ENCODE assay signal across 35 cellular contexts in the genomic region with DNA sequence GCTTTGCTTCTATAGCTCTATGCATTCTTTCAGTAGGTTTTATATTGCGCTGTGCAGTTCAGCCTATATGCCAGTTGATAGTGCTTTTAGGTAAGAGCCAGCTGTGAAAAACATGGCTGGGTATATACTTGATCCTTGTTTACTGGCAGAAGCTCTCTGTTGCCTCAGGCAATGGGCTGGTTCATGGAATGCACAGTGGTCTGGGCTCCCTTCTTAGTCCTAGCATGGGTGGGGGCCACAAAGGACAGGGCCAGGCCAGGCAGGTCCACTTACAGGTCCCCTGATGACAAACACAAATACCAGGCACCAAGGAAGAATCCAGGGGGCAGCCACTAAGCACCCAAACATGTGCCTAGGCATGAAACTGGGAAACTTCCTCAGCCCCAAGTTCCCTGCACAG.
"Had no signal": no experiment of that assay in that cellular context is flagged by ENCODE, and none has a peak within 500 bp of the region (broad histone marks: within the 10 kb centered on the region; RNA-seq: fewer than 3 reads in every experiment).

No MANE protein-coding gene starts in this region.

- H3K36me3 ChIP-seq: adrenal gland, brain microvascular endothelial cell, breast epithelium had no signal

- H3K36me3 Mint-ChIP-seq: activated CD4-positive, alpha-beta memory T cell treated with anti-CD3 and anti-CD28 coated beads for 36 hours; activated naive CD4-positive, alpha-beta T cell treated with anti-CD3 and anti-CD28 coated beads, Interleukin-2, amount 50 U/mL, for 72 hours; activated naive CD8-positive, alpha-beta T cell treated with anti-CD3 and anti-CD28 coated beads for 36 hours had no signal

- H3K27me3 Mint-ChIP-seq: activated B cell treated with CpG ODN at 0.5 μM for 24 hours had no signal

- ATAC-seq: activated CD8-positive, alpha-beta T cell treated with anti-CD3 and anti-CD28 coated beads for 36 hours; activated naive CD4-positive, alpha-beta T cell treated with anti-CD3 and anti-CD28 coated beads, Interleukin-2, amount 50 U/mL, for 72 hours; activated T-cell treated with anti-CD3 and anti-CD28 coated beads, Interleukin-2, amount 50 U/mL, for 4 hours; activated T-cell treated with anti-CD3 and anti-CD28 coated beads, Interleukin-2, amount 50 U/mL, for 72 hours; activated T-helper 17 cell treated with anti-CD3 and anti-CD28 coated beads, Interleukin-2, amount 50 U/mL, for 72 hours; body of pancreas had no signal

- DNase-seq: activated B cell treated with CpG ODN at 0.5 μM for 24 hours; activated CD4-positive, alpha-beta memory T cell treated with anti-CD3 and anti-CD28 coated beads for 36 hours; activated CD4-positive, alpha-beta T cell treated with anti-CD3 and anti-CD28 coated beads for 4 hours; activated CD4-positive, alpha-beta T cell treated with anti-CD3 and anti-CD28 coated beads, Interleukin-2, amount 10 ng/mL, durations not matched to agents 24 days and 14 days; activated CD4-positive, alpha-beta T cell treated with anti-CD3 and anti-CD28 coated beads, Interleukin-2, amount 50 U/mL, for 1 hour; activated CD4-positive, alpha-beta T cell treated with anti-CD3 and anti-CD28 coated beads, Interleukin-2, amount 50 U/mL, for 4 hours; activated CD4-positive, CD25-positive, alpha-beta regulatory T cell treated with anti-CD3 and anti-CD28 coated beads, Interleukin-2, amount 50 U/mL, for 72 hours; activated CD8-positive, alpha-beta memory T cell treated with anti-CD3 and anti-CD28 coated beads, Interleukin-2, amount 50 U/mL, for 4 hours; activated CD8-positive, alpha-beta T cell treated with anti-CD3 and anti-CD28 coated beads for 36 hours; activated effector memory CD4-positive, alpha-beta T cell treated with anti-CD3 and anti-CD28 coated beads, Interleukin-2, amount 50 U/mL, for 16 hours; activated gamma-delta T cell treated with Interleukin-2 at 50 U/mL for 16 hours; activated naive CD4-positive, alpha-beta T cell; activated naive CD4-positive, alpha-beta T cell treated with anti-CD3 and anti-CD28 coated beads for 36 hours; activated naive CD4-positive, alpha-beta T cell treated with anti-CD3 and anti-CD28 coated beads, Interleukin-2, amount 50 U/mL, for 16 hours; activated naive CD8-positive, alpha-beta T cell treated with anti-CD3 and anti-CD28 coated beads for 36 hours; activated T-cell treated with anti-CD3 and anti-CD28 coated beads for 4 hours; activated T-cell treated with anti-CD3 and anti-CD28 coated beads, Interleukin-2, amount 50 U/mL, for 1 hour; activated T-cell treated with anti-CD3 and anti-CD28 coated beads, Interleukin-2, amount 50 U/mL, for 4 hours; activated T-cell treated with anti-CD3 and anti-CD28 coated beads, Interleukin-2, amount 50 U/mL, for 72 hours; adrenal gland; amniotic stem cell; aorta; body of pancreas; brain microvascular endothelial cell; central memory CD4-positive, alpha-beta T cell; T-helper 1 cell; T-helper 2 cell; T-helper 9 cell had no signal

- H3K9me3 Mint-ChIP-seq: activated B cell treated with CpG ODN at 0.5 μM for 24 hours; activated CD4-positive, alpha-beta memory T cell treated with anti-CD3 and anti-CD28 coated beads for 36 hours; activated CD4-positive, alpha-beta T cell treated with anti-CD3 and anti-CD28 coated beads, Interleukin-2, amount 10 ng/mL, durations not matched to agents 24 days and 14 days; activated CD8-positive, alpha-beta T cell treated with anti-CD3 and anti-CD28 coated beads for 36 hours; activated naive CD4-positive, alpha-beta T cell treated with anti-CD3 and anti-CD28 coated beads, Interleukin-2, amount 50 U/mL, for 72 hours; activated T-cell treated with anti-CD3 and anti-CD28 coated beads, Interleukin-2, amount 50 U/mL, for 4 hours; activated T-helper 1 cell treated with anti-CD3 and anti-CD28 coated beads, Interleukin-12 subunit alpha, Interleukin-12 subunit beta, Interleukin-2, Interleukin-4 antibody, amounts not matched to agents 30 ng/mL and 10 ng/mL and 1 ng/mL, durations not matched to agents 14 hours and 24 hours and 36 hours; activated T-helper 17 cell treated with anti-CD3 and anti-CD28 coated beads, Interleukin-2, amount 50 U/mL, for 72 hours; T-helper 1 cell treated with Interleukin-12 subunit alpha and Interleukin-12 subunit beta and Interleukin-4 antibody, amounts not matched to agents 30 μg/mL and 1 μg/mL, for 36 hours; T-helper 2 cell treated with Interferon-gamma antibody and Interleukin-4, amounts not matched to agents 5 μg/mL and 100 μg/mL, for 36 hours had no signal

- H3K27me3 ChIP-seq: adrenal gland, body of pancreas, brain microvascular endothelial cell, breast epithelium had no signal

- H3K4me3 Mint-ChIP-seq: activated B cell treated with CpG ODN at 0.5 μM for 24 hours; activated CD4-positive, alpha-beta memory T cell treated with anti-CD3 and anti-CD28 coated beads for 36 hours; activated CD4-positive, alpha-beta T cell treated with anti-CD3 and anti-CD28 coated beads, Interleukin-2, amount 10 ng/mL, durations not matched to agents 24 days and 14 days; activated CD8-positive, alpha-beta T cell treated with anti-CD3 and anti-CD28 coated beads for 36 hours; activated naive CD4-positive, alpha-beta T cell treated with anti-CD3 and anti-CD28 coated beads for 36 hours; activated naive CD8-positive, alpha-beta T cell treated with anti-CD3 and anti-CD28 coated beads for 36 hours; activated T-cell treated with anti-CD3 and anti-CD28 coated beads, Interleukin-2, amount 50 U/mL, for 4 hours; activated T-cell treated with anti-CD3 and anti-CD28 coated beads, Interleukin-2, amount 50 U/mL, for 72 hours; activated T-helper 1 cell treated with anti-CD3 and anti-CD28 coated beads, Interleukin-12 subunit alpha, Interleukin-12 subunit beta, Interleukin-2, Interleukin-4 antibody, amounts not matched to agents 30 ng/mL and 10 ng/mL and 1 ng/mL, durations not matched to agents 14 hours and 24 hours and 36 hours; activated T-helper 17 cell treated with anti-CD3 and anti-CD28 coated beads, Interleukin-2, amount 50 U/mL, for 72 hours; T-helper 1 cell treated with Interleukin-12 subunit alpha and Interleukin-12 subunit beta and Interleukin-4 antibody, amounts not matched to agents 30 μg/mL and 1 μg/mL, for 36 hours; T-helper 2 cell treated with Interferon-gamma antibody and Interleukin-4, amounts not matched to agents 5 μg/mL and 100 μg/mL, for 36 hours had no signal

- H3K4me1 ChIP-seq: adrenal gland, body of pancreas, breast epithelium had no signal

- H3K4me3 ChIP-seq: adrenal gland, body of pancreas, breast epithelium had no signal

- H3K27ac ChIP-seq: adrenal gland, body of pancreas, brain microvascular endothelial cell, breast epithelium, VCaP had no signal

- H3K4me1 Mint-ChIP-seq: activated B cell treated with CpG ODN at 0.5 μM for 24 hours; activated CD4-positive, alpha-beta T cell treated with anti-CD3 and anti-CD28 coated beads, Interleukin-2, amount 10 ng/mL, durations not matched to agents 24 days and 14 days; activated naive CD8-positive, alpha-beta T cell treated with anti-CD3 and anti-CD28 coated beads for 36 hours; activated T-helper 17 cell treated with anti-CD3 and anti-CD28 coated beads, Interleukin-2, amount 50 U/mL, for 72 hours had no signal

- H3K27ac Mint-ChIP-seq: activated B cell treated with CpG ODN at 0.5 μM for 24 hours; activated CD4-positive, alpha-beta memory T cell treated with anti-CD3 and anti-CD28 coated beads for 36 hours; activated CD4-positive, alpha-beta T cell treated with anti-CD3 and anti-CD28 coated beads, Interleukin-2, amount 10 ng/mL, durations not matched to agents 24 days and 14 days; activated CD8-positive, alpha-beta T cell treated with anti-CD3 and anti-CD28 coated beads for 36 hours; activated naive CD4-positive, alpha-beta T cell treated with anti-CD3 and anti-CD28 coated beads for 36 hours; activated naive CD4-positive, alpha-beta T cell treated with anti-CD3 and anti-CD28 coated beads, Interleukin-2, amount 50 U/mL, for 72 hours; activated naive CD8-positive, alpha-beta T cell treated with anti-CD3 and anti-CD28 coated beads for 36 hours; activated T-cell treated with anti-CD3 and anti-CD28 coated beads, Interleukin-2, amount 50 U/mL, for 72 hours; activated T-helper 1 cell treated with anti-CD3 and anti-CD28 coated beads, Interleukin-12 subunit alpha, Interleukin-12 subunit beta, Interleukin-2, Interleukin-4 antibody, amounts not matched to agents 30 ng/mL and 10 ng/mL and 1 ng/mL, durations not matched to agents 14 hours and 24 hours and 36 hours; activated T-helper 17 cell treated with anti-CD3 and anti-CD28 coated beads, Interleukin-2, amount 50 U/mL, for 72 hours; T-helper 1 cell treated with Interleukin-12 subunit alpha and Interleukin-12 subunit beta and Interleukin-4 antibody, amounts not matched to agents 30 μg/mL and 1 μg/mL, for 36 hours; T-helper 2 cell treated with Interferon-gamma antibody and Interleukin-4, amounts not matched to agents 5 μg/mL and 100 μg/mL, for 36 hours had no signal

- H3K9me3 ChIP-seq: adrenal gland, body of pancreas had no signal
